ENCODE assay signal across 10 cellular contexts in genomic region chr17:2814499-2815341, GRCh38. TPM values are rescaled to one million over a fixed set of nuclear protein-coding genes. Genes with fewer than 3 reads are reported as not detected.
A peak's percentile ranks its signal among the peaks of the same experiment; 100 is the strongest.
DNase-seq lines count a peak whose midpoint lies in the region; ATAC-seq and TF ChIP-seq lines count a peak whose summit lies in the region.
"Had no signal": no experiment of that assay in that cellular context is flagged by ENCODE, and none has a peak within 500 bp of the region (broad histone marks: within the 10 kb centered on the region; RNA-seq: fewer than 3 reads in every experiment).

No MANE protein-coding gene starts in this region.

- H3K4me1 ChIP-seq in GM23338 (ENCODE audit: insufficient read depth), result no peaks in the 10 kb centered on the region

- H2AFZ ChIP-seq in GM23338, result no peak overlapping the region

- H3K4me3 Mint-ChIP-seq in activated naive CD8-positive, alpha-beta T cell treated with anti-CD3 and anti-CD28 coated beads, Interleukin-2, amount 50 U/mL, for 24 hours, result peak overlapping the region; percentile 14
- H3K4me3 Mint-ChIP-seq in GM23338 (no peak overlapping the region), nephron progenitor cell (no peak overlapping the region), osteocyte (ENCODE audit: unreplicated experiment) (no peak overlapping the region)
- H3K4me3 Mint-ChIP-seq: neural crest cell had no signal

- ATAC-seq in activated naive CD8-positive, alpha-beta T cell treated with anti-CD3 and anti-CD28 coated beads, Interleukin-2, amount 50 U/mL, for 24 hours, result peak; percentile 77
- no peak for ATAC-seq in GM23338

- no peaks in the 10 kb centered on the region for H3K27me3 ChIP-seq in GM23338 (ENCODE audit: insufficient read depth)

- H3K79me2 ChIP-seq in GM23338 (replicated peaks; ENCODE audit: insufficient read depth), result no peaks in the 10 kb centered on the region

- H3K27me3 Mint-ChIP-seq in activated naive CD8-positive, alpha-beta T cell treated with anti-CD3 and anti-CD28 coated beads, Interleukin-2, amount 50 U/mL, for 24 hours, result peaks cover 44% of the 10 kb centered on the region
- H3K27me3 Mint-ChIP-seq in GM23338 (ENCODE audit: insufficient read depth, low read depth, poor library complexity), result peaks cover 7% of the 10 kb centered on the region
- peaks cover 3% of the 10 kb centered on the region for H3K27me3 Mint-ChIP-seq in nephron progenitor cell (ENCODE audit: low read depth, poor library complexity)
- H3K27me3 Mint-ChIP-seq in osteocyte (ENCODE audit: unreplicated experiment), result no peaks in the 10 kb centered on the region

- no peak overlapping the region for H3K27ac ChIP-seq in GM23338 (ENCODE audit: low read depth)
- H3K27ac ChIP-seq: 22Rv1 had no signal

- no peaks in the 10 kb centered on the region for H4K20me1 ChIP-seq in GM23338 (replicated peaks; ENCODE audit: insufficient read depth)

- TF ChIP-seq CTCF in GM23338 (conservative IDR thresholded peaks at IDR 0.05; ENCODE audit: low read depth in 2 of 2), result no peak
- TF ChIP-seq CTCF in nephron progenitor cell (IDR thresholded peaks at IDR 0.05), result no peak
- no peak for TF ChIP-seq CTCF in osteocyte (IDR thresholded peaks at IDR 0.05)

- H3K9me2 ChIP-seq in GM23338 (ENCODE audit: insufficient read depth), result no peaks in the 10 kb centered on the region

- no peak overlapping the region for H3K4me3 ChIP-seq in GM23338

- no peaks in the 10 kb centered on the region for H3F3A ChIP-seq in GM23338 (replicated peaks; ENCODE audit: low read depth)

- peaks cover 23% of the 10 kb centered on the region for H3K4me1 Mint-ChIP-seq in activated naive CD8-positive, alpha-beta T cell treated with anti-CD3 and anti-CD28 coated beads, Interleukin-2, amount 50 U/mL, for 24 hours
- H3K4me1 Mint-ChIP-seq in GM23338, result peaks cover 10% of the 10 kb centered on the region
- peaks cover 21% of the 10 kb centered on the region for H3K4me1 Mint-ChIP-seq in nephron progenitor cell
- peaks cover 6% of the 10 kb centered on the region for H3K4me1 Mint-ChIP-seq in osteocyte (ENCODE audit: unreplicated experiment)

- H3K9me3 Mint-ChIP-seq in activated naive CD8-positive, alpha-beta T cell treated with anti-CD3 and anti-CD28 coated beads, Interleukin-2, amount 50 U/mL, for 24 hours, result no peaks in the 10 kb centered on the region
- H3K9me3 Mint-ChIP-seq in GM23338, result no peaks in the 10 kb centered on the region
- no peaks in the 10 kb centered on the region for H3K9me3 Mint-ChIP-seq in nephron progenitor cell
- H3K9me3 Mint-ChIP-seq in osteocyte (ENCODE audit: unreplicated experiment), result no peaks in the 10 kb centered on the region
- H3K9me3 Mint-ChIP-seq: neural crest cell had no signal

- no peaks in the 10 kb centered on the region for H3K36me3 ChIP-seq in GM23338 (ENCODE audit: insufficient read depth)

- DNase-seq in NCI-H82 (lab: John Stamatoyannopoulos, UW), result peak; percentile 32
- no peak for DNase-seq in NCI-H82 treated with DMSO at 0.1 percent for 48 hours (lab: John Stamatoyannopoulos, UW; ENCODE audit: unreplicated experiment)
- DNase-seq in T-helper 2 cell, result peak; percentile 76 to 98 (median 92)
- peak; percentile 81 for DNase-seq in activated naive CD8-positive, alpha-beta T cell treated with anti-CD3 and anti-CD28 coated beads, Interleukin-2, amount 50 U/mL, for 24 hours
- DNase-seq in stimulated activated CD4-positive, alpha-beta T cell treated with anti-CD3 and anti-CD28 coated beads, Interleukin-1b, Interleukin-23, amount 100 ng/mL, for 1 hour (ENCODE audit: low read depth in 2 of 2), result peak; percentile 66 to 76
- no peak for DNase-seq in GM23338 (ENCODE audit: low spot score)
- DNase-seq in nephron progenitor cell, result no peak
- no peak for DNase-seq in osteocyte (ENCODE audit: extremely low spot score, unreplicated experiment)

- peak overlapping the region; percentile 39 for H3K27ac Mint-ChIP-seq in activated naive CD8-positive, alpha-beta T cell treated with anti-CD3 and anti-CD28 coated beads, Interleukin-2, amount 50 U/mL, for 24 hours
- H3K27ac Mint-ChIP-seq in GM23338, result no peak overlapping the region
- no peak overlapping the region for H3K27ac Mint-ChIP-seq in nephron progenitor cell
- no peak overlapping the region for H3K27ac Mint-ChIP-seq in osteocyte (ENCODE audit: unreplicated experiment)

- H3K36me3 Mint-ChIP-seq in activated naive CD8-positive, alpha-beta T cell treated with anti-CD3 and anti-CD28 coated beads, Interleukin-2, amount 50 U/mL, for 24 hours (ENCODE audit: low read depth), result no peaks in the 10 kb centered on the region
- H3K36me3 Mint-ChIP-seq in GM23338 (ENCODE audit: low read depth) (no peaks in the 10 kb centered on the region), nephron progenitor cell (ENCODE audit: low read depth) (no peaks in the 10 kb centered on the region), osteocyte (ENCODE audit: unreplicated experiment) (no peaks in the 10 kb centered on the region)

- no peak overlapping the region for H3K4me2 ChIP-seq in GM23338

TF ChIP-seq in GM23338, 12 proteins besides CTCF, POLR2A, EP300 and RAD21 (continues in another document):
- TF ChIP-seq EZH2phosphoT487 (IDR thresholded peaks at IDR 0.05; ENCODE audit: unreplicated experiment), result no peak
- TF ChIP-seq EZH2 (IDR thresholded peaks at IDR 0.05; ENCODE audit: low read depth, unreplicated experiment), result no peak
- TF ChIP-seq POLR2AphosphoS5 (IDR thresholded peaks at IDR 0.05; ENCODE audit: low read depth), result no peak
- no peak for TF ChIP-seq ZNF114 (CRISPR knock-in tag; IDR thresholded peaks at IDR 0.05)
- no peak for TF ChIP-seq REST (IDR thresholded peaks at IDR 0.05; ENCODE audit: unreplicated experiment)
- TF ChIP-seq CREB1 (CRISPR knock-in tag; IDR thresholded peaks at IDR 0.05; ENCODE audit: low read depth), result no peak
- no peak for TF ChIP-seq STAT1 (IDR thresholded peaks at IDR 0.05; ENCODE audit: unreplicated experiment)
- no peak for TF ChIP-seq ZNF331 (CRISPR knock-in tag; IDR thresholded peaks at IDR 0.05; ENCODE audit: low read depth)

RNA-seq across cellular contexts. Expression of gene RAP1GAP2, which starts 18.5 kb away (rescaled TPM):
- total RNA-seq in GM23338 (2014; rRNA removed; shearing (Covaris generic)), result 40.3 and 46.1 TPM in 2 replicates
- polyA plus RNA-seq in GM23338 (2016; fragmentation: Nextera tagmentation; extraction: Ambion mirVana), result 17.8 and 18.6 TPM in 2 replicates
- total RNA-seq in osteocyte, result 6.3 and 7.8 TPM in 2 replicates

Comparison
In these comparisons a context has a peak if more than half of its experiments do, and no peak if none do; other contexts are left out.
1. DNase-seq: peak in NCI-H82 (single experiment), T-helper 2 cell (5 of 5), activated naive CD8-positive, alpha-beta T cell treated with anti-CD3 and anti-CD28 coated beads, Interleukin-2, amount 50 U/mL, for 24 hours (single experiment) and stimulated activated CD4-positive, alpha-beta T cell treated with anti-CD3 and anti-CD28 coated beads, Interleukin-1b, Interleukin-23, amount 100 ng/mL, for 1 hour (2 of 2); none in NCI-H82 treated with DMSO at 0.1 percent for 48 hours (single experiment), GM23338 (single experiment), nephron progenitor cell (single experiment) and osteocyte (single experiment).